Comparison of ENCODE assay signal across 30 cellular contexts in the genomic region with DNA sequence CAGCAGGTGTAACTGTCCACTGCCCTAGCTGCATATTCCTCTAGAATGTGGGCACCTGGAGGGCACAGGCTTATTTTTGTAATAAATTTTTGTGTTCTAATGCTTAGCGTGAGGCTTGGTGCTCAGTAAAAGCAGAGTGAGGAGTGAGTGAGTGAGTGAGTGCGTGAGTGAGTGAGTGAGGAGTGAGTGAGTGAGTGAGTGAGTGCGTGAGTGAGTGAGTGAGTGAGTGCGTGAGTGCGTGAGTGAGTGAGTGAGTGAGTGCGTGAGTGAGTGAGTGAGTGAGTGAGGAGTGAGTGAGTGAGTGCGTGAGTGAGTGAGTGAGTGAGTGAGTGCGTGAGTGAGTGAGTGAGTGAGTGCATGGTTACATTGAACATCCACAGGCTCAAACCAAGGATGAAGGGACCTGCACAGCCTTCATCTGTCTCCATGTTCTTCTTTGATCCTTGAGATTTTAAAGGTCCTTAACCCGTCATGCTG.
"Had no signal": no experiment of that assay in that cellular context is flagged by ENCODE, and none has a peak within 500 bp of the region (broad histone marks: within the 10 kb centered on the region; RNA-seq: fewer than 3 reads in every experiment).

No MANE protein-coding gene starts in this region.

- H3K9me3 ChIP-seq: ovary, psoas muscle, right lobe of liver, sigmoid colon, suprapubic skin, testis, tibial artery, transverse colon, upper lobe of right lung, vagina had no signal

- H3K9me3 Mint-ChIP-seq: natural killer cell treated with Interleukin-12 subunit alpha and Interleukin-12 subunit beta and Interleukin-15 and Interleukin-18, amount 100 ng/mL, for 72 hours; neural progenitor cell; stimulated activated memory B cell treated with anti-CD40 and anti-IgM and Interleukin-4, amounts not matched to agents 10 μg/mL and 1 μg/mL and 100 μg/mL, for 72 hours; type B pancreatic cell had no signal

- H3K27me3 ChIP-seq: neural progenitor cell, ovary, right lobe of liver, sigmoid colon, testis, transverse colon, upper lobe of right lung, vagina had no signal

- H3K36me3 ChIP-seq: neural progenitor cell, ovary, right lobe of liver, sigmoid colon, suprapubic skin, tibial artery, transverse colon, upper lobe of right lung, vagina had no signal

- H3K4me2 ChIP-seq: neural progenitor cell had no signal

- H3K27ac Mint-ChIP-seq: naive thymus-derived CD8-positive, alpha-beta T cell; natural killer cell treated with Interleukin-12 subunit alpha and Interleukin-12 subunit beta and Interleukin-15 and Interleukin-18, amount 100 ng/mL, for 72 hours; nephron progenitor cell; neural progenitor cell; progenitor cell of endocrine pancreas; stimulated activated memory B cell treated with anti-CD40 and anti-IgM and Interleukin-4, amounts not matched to agents 10 μg/mL and 1 μg/mL and 100 μg/mL, for 72 hours; type B pancreatic cell had no signal

- H3K4me3 Mint-ChIP-seq: naive thymus-derived CD8-positive, alpha-beta T cell; natural killer cell treated with Interleukin-12 subunit alpha and Interleukin-12 subunit beta and Interleukin-15 and Interleukin-18, amount 100 ng/mL, for 72 hours; nephron progenitor cell; neural progenitor cell; stimulated activated memory B cell treated with anti-CD40 and anti-IgM and Interleukin-4, amounts not matched to agents 10 μg/mL and 1 μg/mL and 100 μg/mL, for 72 hours; stimulated activated naive CD8-positive, alpha-beta T cell treated with anti-CD3 and anti-CD28 coated beads, Interleukin-15, amount 100 ng/mL, for 72 hours; type B pancreatic cell had no signal

- DNase-seq: naive thymus-derived CD8-positive, alpha-beta T cell; nephron progenitor cell; occipital lobe; ovary; posterior cingulate gyrus; psoas muscle; right cardiac atrium; right lobe of liver; sigmoid colon; small intestine; stimulated activated CD4-positive, alpha-beta T cell treated with anti-CD3 and anti-CD28 coated beads, Interleukin-15, amount 100 ng/mL, for 24 hours; stimulated activated CD4-positive, alpha-beta T cell treated with anti-CD3 and anti-CD28 coated beads, Interleukin-2, amount 100 ng/mL, for 24 hours; stimulated activated CD4-positive, alpha-beta T cell treated with anti-CD3 and anti-CD28 coated beads, Interleukin-2, amount 100 ng/mL, for 48 hours; stimulated activated CD4-positive, alpha-beta T cell treated with anti-CD3 and anti-CD28 coated beads, Interleukin-4, amount 100 ng/mL, for 24 hours; stimulated activated naive CD4-positive, alpha-beta T cell; stimulated activated naive CD8-positive, alpha-beta T cell treated with anti-CD3 and anti-CD28 coated beads, Interleukin-15, amount 100 ng/mL, for 72 hours; stimulated activated naive CD8-positive, alpha-beta T cell treated with anti-CD3 and anti-CD28 coated beads, Interleukin-15, Interleukin-2, amounts not matched to agents 100 U/mL and 50 U/mL, for 24 hours; substantia nigra; testis; tibial artery; transverse colon; upper lobe of right lung had no signal

- H3K9ac ChIP-seq: neural progenitor cell, parathyroid adenoma had no signal

- H3K27ac ChIP-seq: neural progenitor cell, ovary, parathyroid adenoma, psoas muscle, right lobe of liver, sigmoid colon, suprapubic skin, testis, tibial artery, transverse colon, upper lobe of right lung, vagina had no signal

- H3K36me3 Mint-ChIP-seq: naive thymus-derived CD8-positive, alpha-beta T cell; natural killer cell treated with Interleukin-12 subunit alpha and Interleukin-12 subunit beta and Interleukin-15 and Interleukin-18, amount 100 ng/mL, for 72 hours; neural progenitor cell; stimulated activated memory B cell treated with anti-CD40 and anti-IgM and Interleukin-4, amounts not matched to agents 10 μg/mL and 1 μg/mL and 100 μg/mL, for 72 hours; type B pancreatic cell had no signal

- FAIRE-seq: small intestine had no signal

- H3K79me2 ChIP-seq: parathyroid adenoma had no signal

- H3K4me3 ChIP-seq: neural progenitor cell, ovary, psoas muscle, right lobe of liver, sigmoid colon, suprapubic skin, testis, tibial artery, transverse colon, upper lobe of right lung, vagina had no signal

- ATAC-seq: naive thymus-derived CD8-positive, alpha-beta T cell; psoas muscle; right cardiac atrium; right lobe of liver; stimulated activated memory B cell treated with anti-CD40 and anti-IgM and Interleukin-4, amounts not matched to agents 10 μg/mL and 1 μg/mL and 100 μg/mL, for 72 hours; stimulated activated naive CD8-positive, alpha-beta T cell treated with anti-CD3 and anti-CD28 coated beads, Interleukin-15, Interleukin-2, amounts not matched to agents 100 U/mL and 50 U/mL, for 24 hours; upper lobe of right lung had no signal

- H3K4me1 ChIP-seq: neural progenitor cell, parathyroid adenoma, psoas muscle, right lobe of liver, sigmoid colon, suprapubic skin, testis, tibial artery, transverse colon, upper lobe of right lung, vagina had no signal

- H3K4me1 Mint-ChIP-seq: naive thymus-derived CD8-positive, alpha-beta T cell; nephron progenitor cell; neural progenitor cell; stimulated activated memory B cell treated with anti-CD40 and anti-IgM and Interleukin-4, amounts not matched to agents 10 μg/mL and 1 μg/mL and 100 μg/mL, for 72 hours; stimulated activated naive CD8-positive, alpha-beta T cell treated with anti-CD3 and anti-CD28 coated beads, Interleukin-15, amount 100 ng/mL, for 72 hours had no signal

- H2AFZ ChIP-seq: neural progenitor cell, parathyroid adenoma had no signal
